Comparison of ENCODE assay signal across 8 cellular contexts in the genomic region with DNA sequence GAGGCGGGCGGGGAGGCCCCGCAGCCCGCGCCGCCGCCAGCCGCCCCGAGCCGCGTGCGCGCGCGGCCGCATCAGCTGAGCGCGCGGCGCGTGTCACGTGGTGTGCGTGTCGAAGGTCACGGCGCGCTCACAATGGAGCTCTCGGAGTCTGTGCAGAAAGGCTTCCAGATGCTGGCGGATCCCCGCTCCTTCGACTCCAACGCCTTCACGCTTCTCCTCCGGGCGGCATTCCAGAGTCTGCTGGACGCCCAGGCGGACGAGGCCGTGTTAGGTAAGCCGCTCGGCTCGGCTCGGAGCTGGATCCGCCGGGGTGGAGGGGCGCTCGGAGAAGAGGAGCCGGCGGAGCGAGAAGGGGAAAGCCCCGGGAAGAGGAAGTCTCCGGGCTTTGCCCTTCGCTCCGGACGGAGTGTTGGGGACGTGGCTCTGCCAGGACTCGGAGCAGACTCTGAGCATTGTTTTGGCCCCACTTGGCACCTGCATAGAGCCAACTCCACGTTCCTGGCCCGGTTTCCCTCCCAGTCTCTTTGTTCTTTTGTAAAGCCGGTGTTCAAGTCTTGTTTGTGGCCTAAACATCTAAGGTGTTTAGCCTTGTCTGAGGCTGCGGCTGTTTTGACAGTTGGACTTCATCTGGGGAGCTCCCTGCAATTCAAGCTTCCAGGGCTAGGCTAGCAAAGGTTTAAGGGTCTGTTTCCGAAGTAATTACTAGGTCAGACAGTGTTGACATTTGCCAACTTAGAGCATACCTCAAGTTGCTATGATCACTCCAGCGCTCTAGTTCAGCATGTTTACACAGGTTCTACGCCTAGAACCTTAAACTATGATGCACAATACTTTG. TPM values are rescaled to one million over a fixed set of nuclear protein-coding genes. Genes with fewer than 3 reads are reported as not detected.
DNase-seq lines count a peak whose midpoint lies in the region; ATAC-seq and TF ChIP-seq lines count a peak whose summit lies in the region.

COMMD3 (plus strand) TSS at position 103 of the 835 bp plus-strand sequence; CDS start at position 133, 30 bp downstream.

- H3K4me1 ChIP-seq in PC-9 (replicated peaks; ENCODE audit: insufficient read depth) (peaks cover 29% of the 10 kb centered on the region), esophagus squamous epithelium (peaks cover 0 to 45% (median 8%) of the 10 kb centered on the region in 3 donors), muscle layer of duodenum (ENCODE audit: control insufficient read depth in 1 of 2, insufficient read depth in 2 of 2, low read length in 2 of 2) (peaks cover 12 to 38% of the 10 kb centered on the region in 2 donors)

- 1 to 3% methylated on average over 5 to 14 of the region's 64 CpGs for WGBS in esophagus squamous epithelium, 2 donors

- CTCF ChIA-PET in PC-9 (lab: Charles Lee): interaction anchor here (0.7 to 1.0 kb wide), 2 partner anchors 107 to 487 kb away, joined by 3 read pairs; no protein-coding TSS in a partner anchor

- TF ChIP-seq POLR2A in esophagus squamous epithelium (IDR thresholded peaks at IDR 0.05): peak in 3 of 4 donors; percentile 18 to 85 (median 41)

- no peaks in the 10 kb centered on the region for H4K20me1 ChIP-seq in PC-9 (ENCODE audit: insufficient read depth)

- DNase-seq in DMS 273 treated with DMSO at 0.1 percent for 48 hours (lab: John Stamatoyannopoulos, UW) (peak; percentile 42), HL-60 (ENCODE audit: low read depth in 1 of 2, low spot score in 1 of 2) (peak; percentile 53 to 65), PC-9 (peak; percentile 55 to 77), esophagus squamous epithelium (lab: John Stamatoyannopoulos, UW) (peak; percentile 64)
- peak; percentile 83 to 85 for DNase-seq in activated T-cell treated with anti-CD3 and anti-CD28 coated beads, Interleukin-2, amount 50 U/mL, for 72 hours
- DNase-seq in stimulated activated naive CD8-positive, alpha-beta T cell treated with anti-CD3 and anti-CD28 coated beads, Interleukin-15, amount 100 ng/mL, for 72 hours: peak; percentile 71 to 78

- intact Hi-C loops in PC-9 (cut with micrococcal nuclease; ENCODE audit: unreplicated experiment): loop anchor here (2.0 to 5.0 kb wide), 2 partner anchors 64 to 314 kb away; partner anchors contain the start of gene DNAJC1
- intact Hi-C loops in esophagus squamous epithelium (cut with DNase I): loop anchor here (10.0 kb wide), 1 partner anchor 62 kb away; no protein-coding TSS in a partner anchor

- H3K4me1 Mint-ChIP-seq in activated T-cell treated with anti-CD3 and anti-CD28 coated beads, Interleukin-2, amount 50 U/mL, for 72 hours (ENCODE audit: low read depth): peaks cover 45% of the 10 kb centered on the region
- H3K4me1 Mint-ChIP-seq in stimulated activated naive CD8-positive, alpha-beta T cell treated with anti-CD3 and anti-CD28 coated beads, Interleukin-15, amount 100 ng/mL, for 72 hours: peaks cover 27% of the 10 kb centered on the region

- POLR2A ChIA-PET in PC-9 (lab: Charles Lee; ENCODE audit: unreplicated experiment): interaction anchor here (0.6 kb wide), 3 partner anchors 87 to 918 kb away, joined by 3 to 5 read pairs (median 4); partner anchors contain the start of gene DNAJC1

- H3K4me2 ChIP-seq in PC-9: peak within 1 kb of the TSS; percentile 88

- TF ChIP-seq CTCF in HL-60 (IDR thresholded peaks at IDR 0.05; ENCODE audit: insufficient read depth, low read length): no peak
- TF ChIP-seq CTCF in PC-9 (conservative IDR thresholded peaks at IDR 0.05): no peak
- TF ChIP-seq CTCF in esophagus squamous epithelium (IDR thresholded peaks at IDR 0.05): no peak

- no peaks in the 10 kb centered on the region for H3K27me3 ChIP-seq in HL-60 (ENCODE audit: insufficient read depth, poor library complexity, severe bottlenecking)
- no peaks in the 10 kb centered on the region for H3K27me3 ChIP-seq in PC-9 (ENCODE audit: insufficient read depth, low read depth)
- no peaks in the 10 kb centered on the region for H3K27me3 ChIP-seq in esophagus squamous epithelium
- no peaks in the 10 kb centered on the region for H3K27me3 ChIP-seq in muscle layer of duodenum (ENCODE audit: low read depth, low read length)

- no peaks in the 10 kb centered on the region for H3K9me2 ChIP-seq in PC-9 (ENCODE audit: insufficient read depth)

- peaks cover 6% of the 10 kb centered on the region in 2 donors for H3K36me3 Mint-ChIP-seq in activated T-cell treated with anti-CD3 and anti-CD28 coated beads, Interleukin-2, amount 50 U/mL, for 72 hours (ENCODE audit: insufficient read depth in 2 of 2)

- BruUV-seq in PC-9 (replicated peaks; lab: Mats Ljungman, UMichigan): TSS peak; percentile 48

- H3K27me3 Mint-ChIP-seq in activated T-cell treated with anti-CD3 and anti-CD28 coated beads, Interleukin-2, amount 50 U/mL, for 72 hours (ENCODE audit: low read depth): peaks cover 22% of the 10 kb centered on the region
- peaks cover 8% of the 10 kb centered on the region for H3K27me3 Mint-ChIP-seq in stimulated activated naive CD8-positive, alpha-beta T cell treated with anti-CD3 and anti-CD28 coated beads, Interleukin-15, amount 100 ng/mL, for 72 hours

- peak within 1 kb of the TSS; percentile 90 to 99 for H3K4me3 Mint-ChIP-seq in activated T-cell treated with anti-CD3 and anti-CD28 coated beads, Interleukin-2, amount 50 U/mL, for 72 hours
- H3K4me3 Mint-ChIP-seq in stimulated activated naive CD8-positive, alpha-beta T cell treated with anti-CD3 and anti-CD28 coated beads, Interleukin-15, amount 100 ng/mL, for 72 hours: peak within 1 kb of the TSS; percentile 91 to 99

- H3K79me2 ChIP-seq in PC-9 (ENCODE audit: low read depth): peaks cover 13% of the 10 kb centered on the region

- peak within 1 kb of the TSS; percentile 54 for H3K4me3 ChIP-seq in HL-60 (replicated peaks; ENCODE audit: insufficient read depth, low read length)
- peak within 1 kb of the TSS; percentile 67 for H3K4me3 ChIP-seq in PC-9
- H3K4me3 ChIP-seq in esophagus squamous epithelium: peak within 1 kb of the TSS; percentile 68 to 92 (median 82)
- H3K4me3 ChIP-seq in muscle layer of duodenum (ENCODE audit: low read depth in 1 of 2, low read length in 2 of 2): peak within 1 kb of the TSS; percentile 92 to 94

- H3K36me3 ChIP-seq in PC-9 (ENCODE audit: low read depth) (no peaks in the 10 kb centered on the region), esophagus squamous epithelium (no peaks in the 10 kb centered on the region), muscle layer of duodenum (ENCODE audit: control insufficient read depth in 1 of 2, insufficient read depth in 2 of 2, low read length in 2 of 2) (no peaks in the 10 kb centered on the region)

- peak within 1 kb of the TSS; percentile 89 for H2AFZ ChIP-seq in PC-9

- H3K27ac Mint-ChIP-seq in activated T-cell treated with anti-CD3 and anti-CD28 coated beads, Interleukin-2, amount 50 U/mL, for 72 hours: peak within 1 kb of the TSS; percentile 99
- H3K27ac Mint-ChIP-seq in stimulated activated naive CD8-positive, alpha-beta T cell treated with anti-CD3 and anti-CD28 coated beads, Interleukin-15, amount 100 ng/mL, for 72 hours: peak within 1 kb of the TSS; percentile 96 to 98

- no peaks in the 10 kb centered on the region for H3K9me3 Mint-ChIP-seq in activated T-cell treated with anti-CD3 and anti-CD28 coated beads, Interleukin-2, amount 50 U/mL, for 72 hours
- H3K9me3 Mint-ChIP-seq in stimulated activated naive CD8-positive, alpha-beta T cell treated with anti-CD3 and anti-CD28 coated beads, Interleukin-15, amount 100 ng/mL, for 72 hours: no peaks in the 10 kb centered on the region

- peaks cover 11% of the 10 kb centered on the region for H3F3A ChIP-seq in PC-9 (ENCODE audit: insufficient read depth, low read depth)

- H3K9me3 ChIP-seq in PC-9 (ENCODE audit: insufficient read depth, low read depth) (no peaks in the 10 kb centered on the region), esophagus squamous epithelium (no peaks in the 10 kb centered on the region), muscle layer of duodenum (ENCODE audit: control insufficient read depth in 1 of 2, low read length in 2 of 2) (no peaks in the 10 kb centered on the region)

- ATAC-seq in GM19468 (IDR thresholded peaks at IDR 0.05; ENCODE audit: extremely low read depth, unreplicated experiment): peak; percentile 17
- ATAC-seq in activated T-cell treated with anti-CD3 and anti-CD28 coated beads, Interleukin-2, amount 50 U/mL, for 72 hours (replicated peaks in 1 of 2): peak; percentile 78 to 81
- peak; percentile 86 for ATAC-seq in stimulated activated naive CD8-positive, alpha-beta T cell treated with anti-CD3 and anti-CD28 coated beads, Interleukin-15, amount 100 ng/mL, for 72 hours

- peak within 1 kb of the TSS; percentile 95 for H3K27ac ChIP-seq in HL-60 (replicated peaks)
- H3K27ac ChIP-seq in PC-9: peak within 1 kb of the TSS; percentile 58
- H3K27ac ChIP-seq in esophagus squamous epithelium: peak within 1 kb of the TSS; percentile 89 to 95 (median 94)
- H3K27ac ChIP-seq in muscle layer of duodenum (ENCODE audit: low read length): peak within 1 kb of the TSS; percentile 99

RNA-seq across cellular contexts. Expression of gene COMMD3, which starts in this region (rescaled TPM):
- total RNA-seq in PC-9 (2021) (38.1 and 43.5 TPM in 2 replicates), esophagus squamous epithelium (10 to 100 TPM; 14.9 to 31.4 (median 24.2) TPM)
- 100 to 1,000 TPM in 1 of 2 donors, 10 to 100 TPM in 1; 95.0 to 104 TPM for total RNA-seq in activated T-cell treated with anti-CD3 and anti-CD28 coated beads, Interleukin-2, amount 50 U/mL, for 72 hours

Comparison
In these comparisons a context has a peak if more than half of its experiments do, and no peak if none do; other contexts are left out.
1. Peak in every context shown above with its lines: DNase-seq, ATAC-seq, H3K4me3 ChIP-seq and H3K27ac ChIP-seq.
2. ATAC-seq: peak in every context shown above with its lines; median percentile 86 in stimulated activated naive CD8-positive, alpha-beta T cell treated with anti-CD3 and anti-CD28 coated beads, Interleukin-15, amount 100 ng/mL, for 72 hours; 80 in activated T-cell treated with anti-CD3 and anti-CD28 coated beads, Interleukin-2, amount 50 U/mL, for 72 hours; 17 in GM19468.